23 cellular contexts compared by ENCODE assay signal in genomic region chr2:222309766-222310165, GRCh38. TPM values are rescaled to one million over a fixed set of nuclear protein-coding genes. Genes with fewer than 3 reads are reported as not detected.
A peak's percentile ranks its signal among the peaks of the same experiment; 100 is the strongest.
DNase-seq lines count a peak whose midpoint lies in the region; ATAC-seq, FAIRE-seq and TF ChIP-seq lines count a peak whose summit lies in the region.
"Had no signal": no experiment of that assay in that cellular context is flagged by ENCODE, and none has a peak within 500 bp of the region (broad histone marks: within the 10 kb centered on the region; RNA-seq: fewer than 3 reads in every experiment).

No MANE protein-coding gene starts in this region.

- H3K36me3 ChIP-seq in GM23338 (ENCODE audit: insufficient read depth) (no peaks in the 10 kb centered on the region), H1 (ENCODE audit: control insufficient read depth in 2 of 4, insufficient read depth in 4 of 4, low read length in 3 of 4) (no peaks in the 10 kb centered on the region; a peak in 1 of 8 replicates), right atrium auricular region (no peaks in the 10 kb centered on the region)
- H3K36me3 ChIP-seq: BE2C, BLaER1 had no signal

- no peak overlapping the region for H3K14ac ChIP-seq in H1 (ENCODE audit: insufficient read length)

- TF ChIP-seq CTCF in GM23338 (conservative IDR thresholded peaks at IDR 0.05; ENCODE audit: low read depth in 2 of 2) (no peak), H1 (IDR thresholded peaks at IDR 0.05; ENCODE audit: control extremely low read depth in 1 of 3, insufficient read depth in 1 of 3, low read depth in 1 of 3, low read length in 3 of 3) (no peak), type B pancreatic cell (conservative IDR thresholded peaks at IDR 0.05) (no peak), right atrium auricular region (IDR thresholded peaks at IDR 0.05) (no peak)

- POLR2A ChIA-PET in H1 (lab: Charles Lee; ENCODE audit: partially characterized antibody), result no interaction called here

- H3K23me2 ChIP-seq in H1 (ENCODE audit: low read depth, low read length), result peaks cover 3% of the 10 kb centered on the region; the same call in 1 of the 2 replicates

- ATAC-seq in GM23338, result no peak

- H2BK120ac ChIP-seq in H1 (replicated peaks; ENCODE audit: low read depth, low read length), result no peak overlapping the region

- no peak overlapping the region for H4K5ac ChIP-seq in H1 (ENCODE audit: insufficient read length, low read depth, low read length)

- H3K4me1 ChIP-seq in GM23338 (ENCODE audit: insufficient read depth), result peaks cover 56% of the 10 kb centered on the region
- H3K4me1 ChIP-seq in H1 (replicated peaks in 1 of 4; ENCODE audit: control insufficient read depth in 3 of 4, insufficient read depth in 4 of 4, low read length in 3 of 4), result peaks cover 9 to 39% (median 18%) of the 10 kb centered on the region in 4 experiments
- peaks cover 0 to 38% of the 10 kb centered on the region in 2 donors for H3K4me1 ChIP-seq in right atrium auricular region
- H3K4me1 ChIP-seq: BE2C had no signal

- no peak overlapping the region for H3K18ac ChIP-seq in H1 (ENCODE audit: extremely low read depth, low read length)

- peaks cover 41% of the 10 kb centered on the region for H3F3A ChIP-seq in GM23338 (replicated peaks; ENCODE audit: low read depth)

- no peak overlapping the region for H2BK12ac ChIP-seq in H1 (ENCODE audit: low read depth, low read length)

- TF ChIP-seq RAD21 in H1 (IDR thresholded peaks at IDR 0.05 in 1 of 2, conservative IDR thresholded peaks at IDR 0.05 in 1 of 2; ENCODE audit: low read depth in 2 of 2, low read length in 2 of 2), result no peak

- peaks cover 54% of the 10 kb centered on the region for H3K4me1 Mint-ChIP-seq in GM23338
- peaks cover 14% of the 10 kb centered on the region for H3K4me1 Mint-ChIP-seq in type B pancreatic cell (ENCODE audit: unreplicated experiment)
- H3K4me1 Mint-ChIP-seq in activated naive CD4-positive, alpha-beta T cell treated with anti-CD3 and anti-CD28 coated beads for 36 hours (ENCODE audit: low read depth), result peaks cover 23% of the 10 kb centered on the region

- H3K9me3 Mint-ChIP-seq in GM23338, result peaks cover 3% of the 10 kb centered on the region; the same call in 2 of the 3 replicates
- no peaks in the 10 kb centered on the region for H3K9me3 Mint-ChIP-seq in type B pancreatic cell
- peaks cover 2% of the 10 kb centered on the region for H3K9me3 Mint-ChIP-seq in activated naive CD4-positive, alpha-beta T cell treated with anti-CD3 and anti-CD28 coated beads for 36 hours

- H2AFZ ChIP-seq in GM23338 (no peak overlapping the region), H1 (ENCODE audit: low read length) (no peak overlapping the region)

- TF ChIP-seq EP300 in H1 (IDR thresholded peaks at IDR 0.05; ENCODE audit: borderline replicate concordance in 1 of 2, low read depth in 2 of 2, low read length in 2 of 2), result no peak

- no peak overlapping the region for H4K91ac ChIP-seq in H1 (replicated peaks; ENCODE audit: insufficient read length, low read length)

- H3K27ac ChIP-seq in GM23338 (ENCODE audit: low read depth) (no peak overlapping the region), H1 (ENCODE audit: low read depth, low read length) (no peak overlapping the region), right atrium auricular region (no peak overlapping the region)
- H3K27ac ChIP-seq: BLaER1 had no signal

- no peak overlapping the region for H3K4ac ChIP-seq in H1 (replicated peaks; ENCODE audit: insufficient read length, low read depth, low read length)

- H3K9me2 ChIP-seq in GM23338 (ENCODE audit: insufficient read depth), result no peaks in the 10 kb centered on the region

- no peak overlapping the region for H3K9ac ChIP-seq in H1 (replicated peaks in 1 of 4; ENCODE audit: extremely low read depth in 1 of 4, low read depth in 3 of 4, low read length in 3 of 4)
- H3K9ac ChIP-seq: BLaER1 had no signal

- CTCF ChIA-PET in H1 (lab: Charles Lee; ENCODE audit: partially characterized antibody), result interaction anchor here (1.1 to 1.6 kb wide), 4 partner anchors 18 to 284 kb away, joined by 3 to 9 read pairs (median 6); no protein-coding TSS in a partner anchor
- CTCF ChIA-PET in activated naive CD4-positive, alpha-beta T cell treated with anti-CD3 and anti-CD28 coated beads for 36 hours (lab: Charles Lee), result no interaction called here

- H2AK5ac ChIP-seq in H1 (ENCODE audit: low read depth, low read length), result no peak overlapping the region

- H3K36me3 Mint-ChIP-seq in GM23338 (ENCODE audit: low read depth), result no peaks in the 10 kb centered on the region; the same call in 2 of the 3 replicates
- peaks cover 4% of the 10 kb centered on the region for H3K36me3 Mint-ChIP-seq in type B pancreatic cell
- H3K36me3 Mint-ChIP-seq in activated naive CD4-positive, alpha-beta T cell treated with anti-CD3 and anti-CD28 coated beads for 36 hours (ENCODE audit: low read depth), result no peaks in the 10 kb centered on the region

- H3K27ac Mint-ChIP-seq in GM23338 (no peak overlapping the region), type B pancreatic cell (peak overlapping the region; percentile 6)
- H3K27ac Mint-ChIP-seq in activated naive CD4-positive, alpha-beta T cell treated with anti-CD3 and anti-CD28 coated beads for 36 hours, result no peak overlapping the region
- H3K27ac Mint-ChIP-seq: CD4-positive, CD25-positive, alpha-beta regulatory T cell; CD8-positive, alpha-beta memory T cell had no signal

- H3K4me2 ChIP-seq in GM23338 (no peak overlapping the region), H1 (ENCODE audit: insufficient read depth in 1 of 2, low read depth in 2 of 2, low read length in 2 of 2) (no peak overlapping the region)
- H3K4me2 ChIP-seq: BLaER1 had no signal

- no peak for TF ChIP-seq POLR2A in H1 (IDR thresholded peaks at IDR 0.05; ENCODE audit: control extremely low read depth in 1 of 2, low read depth in 2 of 2, low read length in 2 of 2)

- no peak for FAIRE-seq in H1 (lab: Jason Lieb, UNC)
- FAIRE-seq: A204.1, G401.6, GM12891, GM19239 had no signal

- H3K27me3 ChIP-seq in GM23338 (ENCODE audit: insufficient read depth) (peaks cover 100% of the 10 kb centered on the region), H1 (replicated peaks in 1 of 4; ENCODE audit: control insufficient read depth in 3 of 4, extremely low read depth in 1 of 4, insufficient read depth in 3 of 4, low read length in 3 of 4) (peaks cover 96 to 100% (median 98%) of the 10 kb centered on the region in 4 experiments), right atrium auricular region (peaks cover 60 to 64% of the 10 kb centered on the region in 2 donors)

- no peak overlapping the region for H3K23ac ChIP-seq in H1 (ENCODE audit: insufficient read length)

- intact Hi-C loops in activated naive CD4-positive, alpha-beta T cell treated with anti-CD3 and anti-CD28 coated beads for 36 hours (cut with micrococcal nuclease), result no loop called here

- no peak overlapping the region for H3K56ac ChIP-seq in H1 (replicated peaks; ENCODE audit: insufficient read length, low read depth, low read length)

- H3K27me3 Mint-ChIP-seq in GM23338 (ENCODE audit: insufficient read depth, low read depth, poor library complexity) (peaks cover 100% of the 10 kb centered on the region), type B pancreatic cell (peaks cover 100% of the 10 kb centered on the region)
- H3K27me3 Mint-ChIP-seq in activated naive CD4-positive, alpha-beta T cell treated with anti-CD3 and anti-CD28 coated beads for 36 hours (ENCODE audit: low read depth), result peaks cover 83% of the 10 kb centered on the region

- no peaks in the 10 kb centered on the region for H3K79me2 ChIP-seq in GM23338 (replicated peaks; ENCODE audit: insufficient read depth)
- H3K79me2 ChIP-seq in H1 (ENCODE audit: control insufficient read depth in 1 of 2, insufficient read depth in 2 of 2, low read length in 2 of 2), result no peaks in the 10 kb centered on the region

- peaks cover 58% of the 10 kb centered on the region for H4K20me1 ChIP-seq in GM23338 (replicated peaks; ENCODE audit: insufficient read depth)
- H4K20me1 ChIP-seq in H1 (replicated peaks in 1 of 2; ENCODE audit: control insufficient read depth in 1 of 2, insufficient read depth in 2 of 2, low read length in 2 of 2), result peaks cover 14 to 30% of the 10 kb centered on the region in 2 experiments

- 23% methylated on average over 2 of the region's 2 CpGs; no CpG with 5 or more reads in 1 of the 2 experiments for WGBS in H1 (ENCODE audit: extremely low coverage in 1 of 2, insufficient coverage in 1 of 2, insufficient read length in 1 of 2, insufficient replicate concordance in 2 of 2, low coverage in 1 of 2, low lambda C conversion rate in 2 of 2, missing lambda C conversion rate in 1 of 2), 2 experiments

- H3K4me3 ChIP-seq in GM23338 (no peak overlapping the region), H1 (ENCODE audit: extremely low read depth in 1 of 4, insufficient read depth in 2 of 4, low read depth in 3 of 4, low read length in 4 of 4) (no peak overlapping the region), right atrium auricular region (no peak overlapping the region)
- H3K4me3 ChIP-seq: BLaER1 had no signal

- H2BK15ac ChIP-seq in H1 (ENCODE audit: low read length), result no peak overlapping the region

- H2BK5ac ChIP-seq in H1 (ENCODE audit: low read depth, low read length), result no peak overlapping the region

- H4K8ac ChIP-seq in H1 (ENCODE audit: extremely low read depth, insufficient read depth, low read length), result no peak overlapping the region

- DNase-seq in GM23338 (ENCODE audit: low spot score) (no peak), H1 (ENCODE audit: low read depth in 1 of 2, low spot score in 2 of 2) (no peak), type B pancreatic cell (ENCODE audit: extremely low spot score, unreplicated experiment) (no peak), hypothalamus (lab: John Stamatoyannopoulos, UW) (no peak), right atrium auricular region (ENCODE audit: low spot score) (no peak)
- DNase-seq in activated naive CD4-positive, alpha-beta T cell treated with anti-CD3 and anti-CD28 coated beads for 36 hours, result no peak
- DNase-seq: 8988T; ACHN; BE2C; C1 segment of cervical spinal cord; CD4-positive, alpha-beta memory T cell; CD4-positive, CD25-positive, alpha-beta regulatory T cell; CD8-positive, alpha-beta memory T cell; COR-L47; DMS79 treated with DMSO at 0.1 percent for 48 hours; GF-D8 had no signal

- H3K79me1 ChIP-seq in H1 (ENCODE audit: low read depth, low read length), result no peaks in the 10 kb centered on the region

- no peak overlapping the region for H2BK20ac ChIP-seq in H1 (ENCODE audit: low read length)

- no peaks in the 10 kb centered on the region for H3K9me3 ChIP-seq in H1 (ENCODE audit: insufficient read depth in 2 of 2, low read depth in 1 of 2, low read length in 1 of 2)
- no peaks in the 10 kb centered on the region for H3K9me3 ChIP-seq in right atrium auricular region
- H3K9me3 ChIP-seq: BE2C had no signal

- H3K4me3 Mint-ChIP-seq in GM23338 (no peak overlapping the region), type B pancreatic cell (no peak overlapping the region)
- no peak overlapping the region for H3K4me3 Mint-ChIP-seq in activated naive CD4-positive, alpha-beta T cell treated with anti-CD3 and anti-CD28 coated beads for 36 hours
- H3K4me3 Mint-ChIP-seq: CD8-positive, alpha-beta memory T cell had no signal

RNA-seq across cellular contexts. Expression of gene PAX3, which starts 11.0 kb away (rescaled TPM):
- not detected in 2 replicates for total RNA-seq in GM23338 (2014; rRNA removed; shearing (Covaris generic))
- polyA plus RNA-seq in GM23338 (2016; fragmentation: Nextera tagmentation; extraction: Ambion mirVana), result not detected in 2 replicates
- total RNA-seq in H1 (2021; fragmentation: NEBNext Ultra II Directional; extraction: Animal tissue kit (Norgen Biotek cat#: 25700)), result not detected in 2 replicates
- polyA plus RNA-seq in H1 (2011; rRNA removed), result 0.33 and 0.35 TPM in 2 replicates
- 0.13 TPM for polyA plus RNA-seq in H1 (2011; cell fraction: cytosol; rRNA removed)
- 1.0 TPM for polyA plus RNA-seq in H1 (2011; cell fraction: nucleus; rRNA removed)
- 0.18 to 0.59 TPM (median 0.23 TPM) in 4 replicates for polyA plus RNA-seq in H1 (2012, experiment 1 of 2)
- polyA plus RNA-seq in H1 (2012, experiment 2 of 2), result 0.13 TPM
- polyA plus RNA-seq in H1 (2013, experiment 1 of 2), result not detected
- not detected for polyA plus RNA-seq in H1 (2013, experiment 2 of 2)
- polyA minus RNA-seq in H1 (2011; rRNA and poly(A)+ RNA removed), result 0.69 TPM in 1 of 2 replicates, not detected in the other
- not detected for polyA minus RNA-seq in H1 (2011; cell fraction: cytosol; rRNA and poly(A)+ RNA removed)
- not detected for polyA minus RNA-seq in H1 (2011; cell fraction: nucleus; rRNA and poly(A)+ RNA removed)
- 66.7 TPM in 1 of 2 replicates, not detected in the other for total RNA-seq in type B pancreatic cell (ENCODE audit: low replicate concordance)
- total RNA-seq in activated naive CD4-positive, alpha-beta T cell treated with anti-CD3 and anti-CD28 coated beads for 36 hours, result not detected
- total RNA-seq in right atrium auricular region, result 1 to 10 TPM in 1 of 2 donors, under 1 TPM in 1; 0.24 to 1.7 TPM
- total RNA-seq: CD4-positive, alpha-beta memory T cell; CD4-positive, CD25-positive, alpha-beta regulatory T cell; CD8-positive, alpha-beta memory T cell had no signal
- polyA plus RNA-seq: AG04450; CD14-positive monocyte; CD4-positive, alpha-beta memory T cell; CD4-positive, CD25-positive, alpha-beta regulatory T cell; CD8-positive, alpha-beta memory T cell had no signal
